Comparison of ENCODE assay signal across 20 cellular contexts in the genomic region with DNA sequence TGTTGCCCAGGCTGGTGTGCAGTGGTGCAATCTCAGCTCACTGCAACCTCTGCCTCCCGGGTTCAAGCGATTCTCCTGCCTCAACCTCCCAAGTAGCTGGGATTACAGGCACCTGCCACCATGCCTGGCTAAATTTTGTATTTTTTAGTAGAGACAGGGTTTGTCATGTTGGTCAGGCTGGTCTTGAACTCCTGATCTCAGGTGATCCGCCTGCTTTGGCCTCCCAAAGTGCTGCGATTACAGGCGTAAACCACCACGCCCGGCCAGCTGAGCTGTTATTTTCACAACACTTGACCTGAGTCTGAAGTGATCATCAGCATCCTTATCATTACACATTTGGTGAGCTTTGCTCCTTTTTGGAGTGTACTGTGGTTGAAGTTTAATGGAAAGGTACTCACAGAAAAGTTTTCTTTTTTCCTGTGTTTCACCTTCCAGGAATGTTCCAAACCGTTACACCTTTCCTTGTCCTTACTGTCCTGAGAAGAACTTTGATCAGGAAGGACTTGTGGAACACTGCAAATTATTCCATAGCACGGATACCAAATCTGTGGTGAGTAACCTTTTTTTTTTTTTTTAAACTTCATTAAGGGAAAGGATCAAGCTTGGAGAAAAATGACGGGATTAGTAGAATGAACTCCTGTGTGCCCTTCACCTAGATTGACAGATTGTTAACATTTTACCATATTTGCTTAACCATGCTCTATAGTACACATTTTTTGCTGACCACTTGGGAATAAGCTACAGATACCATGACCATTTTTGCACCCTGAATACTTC. TPM values are rescaled to one million over a fixed set of nuclear protein-coding genes. Genes with fewer than 3 reads are reported as not detected.
DNase-seq lines count a peak whose midpoint lies in the region; ATAC-seq, FAIRE-seq and TF ChIP-seq lines count a peak whose summit lies in the region.
"Had no signal": no experiment of that assay in that cellular context is flagged by ENCODE, and none has a peak within 500 bp of the region (broad histone marks: within the 10 kb centered on the region; RNA-seq: fewer than 3 reads in every experiment).

No MANE protein-coding gene starts in this region.

- CTCF ChIA-PET in IMR-90 (lab: Yijun Ruan, JAX): interaction anchor here (0.6 kb wide), 2 partner anchors 14 to 124 kb away, joined by 3 to 4 read pairs; no protein-coding TSS in a partner anchor
- CTCF ChIA-PET in naive thymus-derived CD4-positive, alpha-beta T cell (lab: Charles Lee): interaction anchor here (0.5 kb wide), 1 partner anchor 684 kb away, joined by 7 read pairs; no protein-coding TSS in a partner anchor

- no peak overlapping the region for H4K91ac ChIP-seq in IMR-90 (ENCODE audit: insufficient read depth, low read depth, low read length)

- H3K9me3 ChIP-seq in IMR-90 (ENCODE audit: control insufficient read depth, insufficient read depth, low read length): no peaks in the 10 kb centered on the region
- H3K9me3 ChIP-seq in RWPE2 (ENCODE audit: severe bottlenecking): no peaks in the 10 kb centered on the region
- no peaks in the 10 kb centered on the region for H3K9me3 ChIP-seq in mucosa of descending colon
- no peaks in the 10 kb centered on the region for H3K9me3 ChIP-seq in small intestine (ENCODE audit: control insufficient read depth, low read depth)
- no peaks in the 10 kb centered on the region for H3K9me3 ChIP-seq in naive thymus-derived CD4-positive, alpha-beta T cell (ENCODE audit: control insufficient read depth in 2 of 3, low read length in 3 of 3)

- H3K79me1 ChIP-seq in IMR-90 (ENCODE audit: low read depth in 1 of 2, low read length in 2 of 2): peaks cover 28 to 61% of the 10 kb centered on the region in 2 experiments

- no peak overlapping the region for H3K4me3 ChIP-seq in IMR-90 (ENCODE audit: insufficient read depth, low read depth, low read length)
- H3K4me3 ChIP-seq in RWPE2 (ENCODE audit: severe bottlenecking): no peak overlapping the region
- no peak overlapping the region for H3K4me3 ChIP-seq in mucosa of descending colon
- H3K4me3 ChIP-seq in small intestine (ENCODE audit: low read depth in 1 of 2, low read length in 2 of 2): no peak overlapping the region
- H3K4me3 ChIP-seq in naive thymus-derived CD4-positive, alpha-beta T cell (ENCODE audit: low read length): no peak overlapping the region
- H3K4me3 ChIP-seq: GM23338 had no signal

- peak overlapping the region; percentile 8 for H2BK5ac ChIP-seq in IMR-90 (ENCODE audit: low read depth, low read length, poor library complexity, severe bottlenecking)

- no peak for TF ChIP-seq CTCF in IMR-90 (conservative IDR thresholded peaks at IDR 0.05; ENCODE audit: low read depth, low read length)
- no peak for TF ChIP-seq CTCF in RWPE2 (IDR thresholded peaks at IDR 0.05; ENCODE audit: poor library complexity, severe bottlenecking)
- TF ChIP-seq CTCF in mucosa of descending colon (IDR thresholded peaks at IDR 0.05): no peak

- POLR2A ChIA-PET in IMR-90 (lab: Charles Lee; ENCODE audit: unreplicated experiment): no interaction called here
- POLR2A ChIA-PET in naive thymus-derived CD4-positive, alpha-beta T cell (lab: Charles Lee): interaction anchor here (1.4 kb wide), 1 partner anchor 9 kb away, joined by 4 read pairs; the partner anchor contains the start of gene RNF114

- no peak for TF ChIP-seq RAD21 in IMR-90 (IDR thresholded peaks at IDR 0.05; ENCODE audit: low read length)

- BruUV-seq in IMR-90 (replicated peaks; lab: Mats Ljungman, UMichigan): no TSS peak

- in situ Hi-C loops in IMR-90 (cut with MboI; ENCODE audit: low sequenced_read_pairs): no loop called here

- no peak overlapping the region for H3K23ac ChIP-seq in IMR-90 (ENCODE audit: low read depth, low read length)

- ATAC-seq in IMR-90 (ENCODE audit: low read depth): no peak
- ATAC-seq in RWPE2 (ENCODE audit: low read depth): no peak
- ATAC-seq in mucosa of descending colon: peak; percentile 25
- no peak for ATAC-seq in naive thymus-derived CD4-positive, alpha-beta T cell
- ATAC-seq: GM23338, HCT116 had no signal

- no peak overlapping the region for H3K27ac ChIP-seq in IMR-90 (ENCODE audit: insufficient read depth, low read length)
- no peak overlapping the region for H3K27ac ChIP-seq in RWPE2 (ENCODE audit: poor library complexity, severe bottlenecking)
- H3K27ac ChIP-seq in small intestine (ENCODE audit: low read depth in 1 of 2, low read length in 1 of 2): no peak overlapping the region
- no peak overlapping the region for H3K27ac ChIP-seq in naive thymus-derived CD4-positive, alpha-beta T cell (ENCODE audit: low read depth, low read length)

- H3K27me3 ChIP-seq in IMR-90 (ENCODE audit: control insufficient read depth, insufficient read depth, low read length): no peaks in the 10 kb centered on the region
- no peaks in the 10 kb centered on the region for H3K27me3 ChIP-seq in RWPE2 (ENCODE audit: insufficient read depth, poor library complexity, severe bottlenecking)
- H3K27me3 ChIP-seq in small intestine (ENCODE audit: control insufficient read depth in 2 of 2, insufficient read depth in 2 of 2, low read length in 2 of 2): no peaks in the 10 kb centered on the region
- no peaks in the 10 kb centered on the region for H3K27me3 ChIP-seq in naive thymus-derived CD4-positive, alpha-beta T cell (ENCODE audit: control insufficient read depth in 2 of 2, insufficient read depth in 2 of 2, low read length in 2 of 2)

- H3K9ac ChIP-seq in IMR-90 (ENCODE audit: low read depth, low read length): no peak overlapping the region

- no CpG with 5 or more reads among the region's 10 CpGs for WGBS in IMR-90 (ENCODE audit: extremely low coverage in 2 of 2, insufficient read length in 1 of 2), 2 experiments
- WGBS in small intestine, 3 donors: 63 to 84% (median 74%) methylated on average over 10 of the region's 10 CpGs

- H2AFZ ChIP-seq in IMR-90 (replicated peaks; ENCODE audit: low read length, poor library complexity): no peak overlapping the region
- H2AFZ ChIP-seq: GM23338 had no signal

- TF ChIP-seq POLR2A in IMR-90 (IDR thresholded peaks at IDR 0.05; ENCODE audit: low read depth, low read length): no peak

- H2BK20ac ChIP-seq in IMR-90 (ENCODE audit: low read depth, low read length): no peak overlapping the region

- peaks cover 17% of the 10 kb centered on the region for H3K9me1 ChIP-seq in IMR-90 (ENCODE audit: insufficient read depth, low read length)

- no peak overlapping the region for H2BK120ac ChIP-seq in IMR-90 (ENCODE audit: low read depth, low read length)

- H3K9me3 Mint-ChIP-seq in naive thymus-derived CD4-positive, alpha-beta T cell: no peaks in the 10 kb centered on the region
- H3K9me3 Mint-ChIP-seq: CD4-positive, alpha-beta memory T cell; GM23338; H9 had no signal

- peaks cover 20 to 55% (median 33%) of the 10 kb centered on the region in 5 donors for H3K36me3 Mint-ChIP-seq in naive thymus-derived CD4-positive, alpha-beta T cell

- peaks cover 22% of the 10 kb centered on the region for H4K20me1 ChIP-seq in IMR-90 (ENCODE audit: insufficient read depth, low read length)

- no peak overlapping the region for H3K14ac ChIP-seq in IMR-90 (replicated peaks; ENCODE audit: low read depth, low read length)

- H3K4me1 ChIP-seq in IMR-90 (ENCODE audit: control insufficient read depth, insufficient read depth, low read length) (peaks cover 16% of the 10 kb centered on the region), RWPE2 (ENCODE audit: insufficient read depth, poor library complexity, severe bottlenecking) (peaks cover 6% of the 10 kb centered on the region), mucosa of descending colon (ENCODE audit: low read depth) (peaks cover 6% of the 10 kb centered on the region), small intestine (ENCODE audit: control insufficient read depth in 2 of 2, insufficient read depth in 1 of 2, low read depth in 1 of 2, low read length in 1 of 2) (peaks cover 0 to 5% of the 10 kb centered on the region in 2 donors)
- H3K4me1 ChIP-seq in naive thymus-derived CD4-positive, alpha-beta T cell (ENCODE audit: control insufficient read depth in 2 of 2, insufficient read depth in 2 of 2, low read length in 2 of 2): peaks cover 0 to 2% of the 10 kb centered on the region in 2 donors

- H3K27ac Mint-ChIP-seq in naive thymus-derived CD4-positive, alpha-beta T cell: no peak overlapping the region
- H3K27ac Mint-ChIP-seq: CD4-positive, alpha-beta memory T cell; GM23338; H9 had no signal

- H4K5ac ChIP-seq in IMR-90 (ENCODE audit: low read depth, low read length): no peak overlapping the region

- H3K27me3 Mint-ChIP-seq in naive thymus-derived CD4-positive, alpha-beta T cell: no peaks in the 10 kb centered on the region
- H3K27me3 Mint-ChIP-seq: CD4-positive, alpha-beta memory T cell had no signal

- DNase-seq in IMR-90: no peak
- peak; percentile 59 for DNase-seq in RWPE2 (ENCODE audit: low spot score)
- DNase-seq in mucosa of descending colon: no peak
- DNase-seq in small intestine: peak; percentile 50
- DNase-seq in DMS114 treated with DMSO at 0.1 percent for 48 hours (lab: John Stamatoyannopoulos, UW; ENCODE audit: unreplicated experiment): no peak
- no peak for DNase-seq in naive thymus-derived CD4-positive, alpha-beta T cell
- no peak for DNase-seq in NCI-H2227 treated with DMSO at 0.1 percent for 48 hours (lab: John Stamatoyannopoulos, UW)
- DNase-seq: C1 segment of cervical spinal cord; CD4-positive, alpha-beta memory T cell; COR-L47; DMS 273 treated with DMSO at 0.1 percent for 48 hours; DMS53; DMS79 treated with DMSO at 0.1 percent for 48 hours; H9 had no signal

- H3K4ac ChIP-seq in IMR-90 (ENCODE audit: low read depth, low read length): no peak overlapping the region; the same call in 1 of the 2 replicates

- H2AK5ac ChIP-seq in IMR-90 (ENCODE audit: low read depth, low read length): no peak overlapping the region

- dilution Hi-C loops in IMR-90 (cut with HindIII; ENCODE audit: low sequenced_read_pairs, unreplicated experiment): no loop called here

- peaks cover 13 to 34% (median 24%) of the 10 kb centered on the region in 7 donors for H3K4me1 Mint-ChIP-seq in naive thymus-derived CD4-positive, alpha-beta T cell
- H3K4me1 Mint-ChIP-seq: GM23338 had no signal

- no peak overlapping the region for H3K4me2 ChIP-seq in IMR-90 (ENCODE audit: low read depth, low read length)
- H3K4me2 ChIP-seq: GM23338 had no signal

- intact Hi-C loops in IMR-90 (cut with micrococcal nuclease) (no loop called here), mucosa of descending colon (cut with DNase I, micrococcal nuclease) (no loop called here)
- intact Hi-C loops in naive thymus-derived CD4-positive, alpha-beta T cell (cut with micrococcal nuclease): no loop called here

- H3K18ac ChIP-seq in IMR-90 (ENCODE audit: low read depth, low read length): no peak overlapping the region

- H3K36me3 ChIP-seq in IMR-90 (ENCODE audit: control insufficient read depth, insufficient read depth, low read length) (peaks cover 53% of the 10 kb centered on the region), RWPE2 (ENCODE audit: low read depth) (peaks cover 92% of the 10 kb centered on the region), mucosa of descending colon (ENCODE audit: low read depth) (peaks cover 9% of the 10 kb centered on the region), small intestine (ENCODE audit: control insufficient read depth in 2 of 2, insufficient read depth in 2 of 2, low read length in 2 of 2) (peaks cover 31 to 45% of the 10 kb centered on the region in 2 donors)
- H3K36me3 ChIP-seq in naive thymus-derived CD4-positive, alpha-beta T cell (ENCODE audit: control insufficient read depth in 2 of 3, insufficient read depth in 3 of 3, low read length in 3 of 3): peaks cover 14 to 79% (median 28%) of the 10 kb centered on the region in 3 experiments

- no peak overlapping the region for H3K4me3 Mint-ChIP-seq in naive thymus-derived CD4-positive, alpha-beta T cell
- H3K4me3 Mint-ChIP-seq: CD4-positive, alpha-beta memory T cell; GM23338; H9 had no signal

- no peak for FAIRE-seq in small intestine (lab: Jason Lieb, UNC)
- FAIRE-seq: D721Med, G401.6, GM12892, GM19239 had no signal

- H3K56ac ChIP-seq in IMR-90 (ENCODE audit: extremely low read depth, insufficient read depth, low read length): no peak overlapping the region

- H2BK15ac ChIP-seq in IMR-90 (ENCODE audit: low read depth, low read length): no peak overlapping the region

- no peak overlapping the region for H4K8ac ChIP-seq in IMR-90 (ENCODE audit: low read depth in 2 of 2, low read length in 2 of 2)

- H2AK9ac ChIP-seq in IMR-90 (replicated peaks; ENCODE audit: low read depth, low read length, poor library complexity): no peak overlapping the region

RNA-seq across cellular contexts. Expression of gene RNF114, which starts 9.7 kb away (rescaled TPM):
- total RNA-seq in IMR-90 (2012; rRNA removed) (44.6 and 49.7 TPM in 2 replicates), mucosa of descending colon (10 to 100 TPM; 81.3 to 89.0 (median 88.2) TPM)
- polyA plus RNA-seq in IMR-90 (2012; rRNA removed) (55.0 and 62.3 TPM in 2 replicates), small intestine (10 to 100 TPM; 51.2 to 76.0 (median 60.8) TPM)
- polyA plus RNA-seq in IMR-90 (2012; cell fraction: cytosol; rRNA removed): 122 and 166 TPM in 2 replicates
- 88.0 and 111 TPM in 2 replicates for polyA plus RNA-seq in IMR-90 (2012; cell fraction: nucleus; rRNA removed; ENCODE audit: low replicate concordance)
- 100 to 1,000 TPM in 3 of 5 experiments, 10 to 100 TPM in 2; 67.1 to 113 (median 101) TPM for total RNA-seq in naive thymus-derived CD4-positive, alpha-beta T cell
- 100 to 1,000 TPM; 130 to 143 TPM for polyA plus RNA-seq in naive thymus-derived CD4-positive, alpha-beta T cell

RNA-seq across cellular contexts. Expression of gene SPATA2, which starts 30.6 kb away (rescaled TPM):
- 1.3 and 1.4 TPM in 2 replicates for total RNA-seq in IMR-90 (2012; rRNA removed)
- 4.4 and 4.5 TPM in 2 replicates for polyA plus RNA-seq in IMR-90 (2012; rRNA removed)
- polyA plus RNA-seq in IMR-90 (2012; cell fraction: cytosol; rRNA removed): 3.5 and 5.8 TPM in 2 replicates
- 5.9 and 9.4 TPM in 2 replicates for polyA plus RNA-seq in IMR-90 (2012; cell fraction: nucleus; rRNA removed; ENCODE audit: low replicate concordance)
- 10 to 100 TPM; 16.2 to 24.1 (median 20.2) TPM for total RNA-seq in mucosa of descending colon
- polyA plus RNA-seq in small intestine: 10 to 100 TPM in 1 of 3 donors, 1 to 10 TPM in 2; 8.6 to 11.0 (median 9.9) TPM
- total RNA-seq in naive thymus-derived CD4-positive, alpha-beta T cell: 10 to 100 TPM in 2 of 5 experiments, 1 to 10 TPM in 3; 9.0 to 18.4 (median 10.0) TPM
- 1 to 10 TPM; 2.7 to 7.4 TPM for polyA plus RNA-seq in naive thymus-derived CD4-positive, alpha-beta T cell

RNA-seq across cellular contexts. Expression of gene SNAI1, which starts 36.9 kb away (rescaled TPM):
- total RNA-seq in IMR-90 (2012; rRNA removed) (0.54 and 0.83 TPM in 2 replicates), mucosa of descending colon (1 to 10 TPM in 1 of 3 donors, under 1 TPM in 2; 0.78 to 4.5 (median 0.96) TPM)
- polyA plus RNA-seq in IMR-90 (2012; rRNA removed) (13.7 and 14.9 TPM in 2 replicates), small intestine (1 to 10 TPM in 2 of 3 donors, not detected in 1; 1.1 to 6.9 TPM)
- 10.8 and 34.1 TPM in 2 replicates for polyA plus RNA-seq in IMR-90 (2012; cell fraction: cytosol; rRNA removed)
- polyA plus RNA-seq in IMR-90 (2012; cell fraction: nucleus; rRNA removed; ENCODE audit: low replicate concordance): 54.0 and 64.7 TPM in 2 replicates
- total RNA-seq in naive thymus-derived CD4-positive, alpha-beta T cell: 1 to 10 TPM in 2 of 5 experiments, under 1 TPM in 3; 0.22 to 7.0 (median 0.34) TPM
- under 1 TPM; 0.28 to 0.34 TPM for polyA plus RNA-seq in naive thymus-derived CD4-positive, alpha-beta T cell

Comparison
In these comparisons a context has a peak if more than half of its experiments do, and no peak if none do; other contexts are left out.
1. DNase-seq: peak in RWPE2 (single experiment) and small intestine (single experiment); none in IMR-90 (single experiment), mucosa of descending colon (0 of 3), DMS114 treated with DMSO at 0.1 percent for 48 hours (single experiment), naive thymus-derived CD4-positive, alpha-beta T cell (0 of 9) and NCI-H2227 treated with DMSO at 0.1 percent for 48 hours (single experiment).